19 cellular contexts compared by ENCODE assay signal in the genomic region with DNA sequence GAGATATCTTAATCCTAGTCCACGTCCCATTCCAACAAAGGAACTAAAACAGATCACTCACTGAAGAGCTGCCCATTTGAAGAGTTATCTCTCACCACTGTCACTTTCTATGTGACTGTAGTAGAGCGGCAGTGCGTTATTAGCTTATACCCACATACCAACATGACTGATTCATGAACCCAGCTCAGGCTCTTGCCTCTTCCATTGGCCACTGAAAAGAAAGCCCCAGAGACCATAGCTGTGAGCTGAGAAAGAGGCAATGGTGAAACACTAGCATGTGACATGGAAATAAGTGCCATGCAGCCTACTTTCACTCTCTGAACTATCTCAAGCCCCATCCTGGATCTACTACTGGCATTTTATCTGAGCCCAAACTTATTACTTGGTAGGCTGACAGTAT.
"Had no signal": no experiment of that assay in that cellular context is flagged by ENCODE, and none has a peak within 500 bp of the region (broad histone marks: within the 10 kb centered on the region; RNA-seq: fewer than 3 reads in every experiment).

No MANE protein-coding gene starts in this region.

- H3K4me3 ChIP-seq: breast epithelium, esophagus squamous epithelium, gastroesophageal sphincter, mucosa of descending colon, prostate gland, right lobe of liver, spleen, tibial nerve had no signal

- H3K27ac Mint-ChIP-seq: activated CD4-positive, alpha-beta memory T cell treated with anti-CD3 and anti-CD28 coated beads for 36 hours; activated naive CD8-positive, alpha-beta T cell treated with anti-CD3 and anti-CD28 coated beads for 36 hours; natural killer cell; stimulated activated memory B cell treated with anti-CD40 and anti-IgM and Interleukin-4, amounts not matched to agents 10 μg/mL and 1 μg/mL and 100 μg/mL, for 72 hours had no signal

- H3K27me3 ChIP-seq: breast epithelium, esophagus squamous epithelium, gastroesophageal sphincter, right lobe of liver, spleen, tibial nerve had no signal

- H3K4me1 ChIP-seq: breast epithelium, gastroesophageal sphincter, prostate gland, right lobe of liver, spleen, tibial nerve had no signal

- ATAC-seq: gastroesophageal sphincter; left cardiac atrium; mucosa of descending colon; natural killer cell; right lobe of liver; stimulated activated memory B cell treated with anti-CD40 and anti-IgM and Interleukin-4, amounts not matched to agents 10 μg/mL and 1 μg/mL and 100 μg/mL, for 72 hours had no signal

- H3K36me3 Mint-ChIP-seq: activated CD4-positive, alpha-beta memory T cell treated with anti-CD3 and anti-CD28 coated beads for 36 hours; activated naive CD8-positive, alpha-beta T cell treated with anti-CD3 and anti-CD28 coated beads for 36 hours; natural killer cell; stimulated activated memory B cell treated with anti-CD40 and anti-IgM and Interleukin-4, amounts not matched to agents 10 μg/mL and 1 μg/mL and 100 μg/mL, for 72 hours had no signal

- H3K27ac ChIP-seq: breast epithelium, esophagus squamous epithelium, gastroesophageal sphincter, prostate gland, right lobe of liver, spleen, tibial nerve had no signal

- H3K4me1 Mint-ChIP-seq: activated naive CD8-positive, alpha-beta T cell treated with anti-CD3 and anti-CD28 coated beads for 36 hours; natural killer cell; stimulated activated memory B cell treated with anti-CD40 and anti-IgM and Interleukin-4, amounts not matched to agents 10 μg/mL and 1 μg/mL and 100 μg/mL, for 72 hours had no signal

- H3K9me3 ChIP-seq: breast epithelium, esophagus squamous epithelium, gastroesophageal sphincter, mucosa of descending colon, prostate gland, right lobe of liver, spleen, tibial nerve had no signal

- H3K36me3 ChIP-seq: breast epithelium, esophagus squamous epithelium, gastroesophageal sphincter, prostate gland, right lobe of liver, spleen, tibial nerve had no signal

- H3K9me3 Mint-ChIP-seq: activated CD4-positive, alpha-beta memory T cell treated with anti-CD3 and anti-CD28 coated beads for 36 hours; activated naive CD8-positive, alpha-beta T cell treated with anti-CD3 and anti-CD28 coated beads for 36 hours; stimulated activated memory B cell treated with anti-CD40 and anti-IgM and Interleukin-4, amounts not matched to agents 10 μg/mL and 1 μg/mL and 100 μg/mL, for 72 hours had no signal

- DNase-seq: activated CD4-positive, alpha-beta memory T cell treated with anti-CD3 and anti-CD28 coated beads for 36 hours; activated CD4-positive, CD25-positive, alpha-beta regulatory T cell treated with anti-CD3 and anti-CD28 coated beads, Interleukin-2, amount 50 U/mL, for 72 hours; activated gamma-delta T cell; activated naive CD8-positive, alpha-beta T cell treated with anti-CD3 and anti-CD28 coated beads for 36 hours; activated T-cell treated with anti-CD3 and anti-CD28 coated beads, Interleukin-2, amount 50 U/mL, for 48 hours; anterior cingulate cortex; esophagus squamous epithelium; hypothalamus; left cardiac atrium; mucosa of descending colon; natural killer cell; right lobe of liver; spleen; stimulated activated CD4-positive, alpha-beta T cell treated with anti-CD3 and anti-CD28 coated beads, Interleukin-1b, Interleukin-23, amount 100 ng/mL, for 48 hours had no signal

- H3K4me3 Mint-ChIP-seq: activated CD4-positive, alpha-beta memory T cell treated with anti-CD3 and anti-CD28 coated beads for 36 hours; activated naive CD8-positive, alpha-beta T cell treated with anti-CD3 and anti-CD28 coated beads for 36 hours; natural killer cell; stimulated activated memory B cell treated with anti-CD40 and anti-IgM and Interleukin-4, amounts not matched to agents 10 μg/mL and 1 μg/mL and 100 μg/mL, for 72 hours had no signal
